ENCODE assay signal across 1 cellular context in genomic region chr4:26530094-26530493, GRCh38.
TF ChIP-seq lines count a peak whose summit lies in the region.

No MANE protein-coding gene starts in this region.

TF ChIP-seq in H1, 55 proteins besides CTCF, POLR2A, EP300 and RAD21:
- no peak for TF ChIP-seq SUZ12 (IDR thresholded peaks at IDR 0.05; ENCODE audit: low read length)
- TF ChIP-seq GTF2F1 (IDR thresholded peaks at IDR 0.05; ENCODE audit: borderline replicate concordance, low read depth, low read length) = no peak
- TF ChIP-seq NANOG (IDR thresholded peaks at IDR 0.05; ENCODE audit: insufficient read depth, low read depth, low read length, poor library complexity, severe bottlenecking) = no peak
- TF ChIP-seq JUND (IDR thresholded peaks at IDR 0.05; ENCODE audit: low read length) = no peak
- no peak for TF ChIP-seq GABPA (IDR thresholded peaks at IDR 0.05; ENCODE audit: borderline replicate concordance, insufficient read depth, low read length)
- TF ChIP-seq USF2 (IDR thresholded peaks at IDR 0.05; ENCODE audit: low read length) = no peak
- no peak for TF ChIP-seq CEBPB (IDR thresholded peaks at IDR 0.05; ENCODE audit: low read depth, low read length)
- no peak for TF ChIP-seq SAP30 (IDR thresholded peaks at IDR 0.05; ENCODE audit: insufficient read depth, insufficient replicate concordance, low read length)
